ENCODE assay signal across 8 cellular contexts in the genomic region with DNA sequence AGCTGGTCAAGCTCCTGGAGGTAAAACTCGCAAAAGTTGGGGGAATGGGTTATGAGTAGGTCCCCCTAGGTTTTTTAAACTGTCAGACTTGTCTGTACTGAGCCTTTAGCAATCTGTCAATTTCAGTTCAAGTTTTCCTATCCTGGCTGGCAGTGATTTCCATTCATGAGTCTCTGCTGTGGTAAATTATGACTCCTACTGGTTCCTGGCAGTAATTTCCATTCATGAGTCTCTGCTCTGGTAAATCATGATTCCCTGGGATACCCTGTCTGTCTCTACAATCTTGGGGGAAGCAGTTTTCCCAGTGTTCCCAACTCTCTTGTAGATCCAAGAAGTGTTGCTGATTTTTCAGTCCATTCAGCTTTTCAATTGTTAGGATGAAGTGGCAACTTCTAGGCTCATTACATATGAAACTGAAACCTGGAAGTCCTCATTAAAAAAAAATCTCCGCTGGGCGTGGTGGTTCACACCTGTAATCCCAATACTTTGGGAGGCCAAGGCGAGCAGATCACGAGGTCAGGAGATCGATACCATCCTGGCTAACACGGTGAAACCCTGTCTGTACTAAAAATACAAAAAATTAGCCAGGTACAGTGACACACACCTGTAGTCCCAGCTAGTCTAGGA.
DNase-seq lines count a peak whose midpoint lies in the region; ATAC-seq, FAIRE-seq and TF ChIP-seq lines count a peak whose summit lies in the region.

No MANE protein-coding gene starts in this region.

- H3K9me3 ChIP-seq in K562 (replicated peaks; ENCODE audit: control insufficient read depth, insufficient read depth, low read depth, low read length) (no peaks in the 10 kb centered on the region), HepG2 (ENCODE audit: low read length) (no peaks in the 10 kb centered on the region), vagina (no peaks in the 10 kb centered on the region)

- ATAC-seq in K562: no peak
- peak; percentile 77 for ATAC-seq in HepG2
- no peak for ATAC-seq in GM18502 (IDR thresholded peaks at IDR 0.05; ENCODE audit: poor library complexity, unreplicated experiment)

- H3K27me3 ChIP-seq in K562 (ENCODE audit: control insufficient read depth in 2 of 2, insufficient read depth in 2 of 2, low read length in 2 of 2) (peaks cover 4 to 9% of the 10 kb centered on the region in 2 experiments; a peak in 3 of 5 replicates), HepG2 (ENCODE audit: control insufficient read depth in 1 of 2, insufficient read depth in 2 of 2, low read length in 2 of 2) (no peaks in the 10 kb centered on the region), vagina (no peaks in the 10 kb centered on the region)

- H3K9me1 ChIP-seq in K562 (ENCODE audit: control insufficient read depth, insufficient read depth, low read length): no peaks in the 10 kb centered on the region

- no peak for FAIRE-seq in D721Med (lab: Jason Lieb, UNC)
- peak; percentile 11 for FAIRE-seq in K562 (lab: Jason Lieb, UNC)
- FAIRE-seq in HepG2 (lab: Jason Lieb, UNC): peak; percentile 60

- TF ChIP-seq EP300 in K562 (IDR thresholded peaks at IDR 0.05; ENCODE audit: low read length) (no peak), HepG2 (IDR thresholded peaks at IDR 0.05; ENCODE audit: low read depth in 2 of 2, low read length in 2 of 2) (no peak), HepG2 (CRISPR knock-in tag; IDR thresholded peaks at IDR 0.05; ENCODE audit: borderline replicate concordance) (no peak)

- in situ Hi-C loops in K562 (cut with MboI): no loop called here
- in situ Hi-C loops in HepG2 (cut with HindIII; ENCODE audit: extremely low pct_ligation_motif_present, low pct_unique_long_range_greater_than_20kb): loop anchor here (25.0 kb wide), 1 partner anchor 820 kb away; no protein-coding TSS in a partner anchor

- no peak overlapping the region for H2AFZ ChIP-seq in K562 (ENCODE audit: low read depth, low read length)
- no peak overlapping the region for H2AFZ ChIP-seq in HepG2 (ENCODE audit: low read length)

- intact Hi-C loops in K562 (cut with micrococcal nuclease) (loop anchor here (5.0 kb wide), 1 partner anchor 180 kb away; no protein-coding TSS in a partner anchor), HepG2 (cut with micrococcal nuclease; ENCODE audit: unreplicated experiment) (loop anchor here (1.0 to 2.0 kb wide), 2 partner anchors 132 to 181 kb away; no protein-coding TSS in a partner anchor), vagina (cut with DNase I) (no loop called here)

- WGBS in K562 (ENCODE audit: insufficient coverage, low coverage, missing lambda C conversion rate): 1% methylated on average over 7 of the region's 7 CpGs
- WGBS in HepG2 (ENCODE audit: low lambda C conversion rate): 44% methylated on average over 7 of the region's 7 CpGs

- no TSS peak for BruUV-seq in K562 (replicated peaks; lab: Mats Ljungman, UMichigan)
- no TSS peak for BruUV-seq in HepG2 (replicated peaks; lab: Mats Ljungman, UMichigan)

- TF ChIP-seq POLR2A in K562 (conservative IDR thresholded peaks at IDR 0.05) (no peak), HepG2 (IDR thresholded peaks at IDR 0.05; ENCODE audit: insufficient read depth in 1 of 2, low read depth in 2 of 2, low read length in 2 of 2) (no peak), vagina (IDR thresholded peaks at IDR 0.05) (no peak)

- POLR2A ChIA-PET in K562 (lab: Yijun Ruan, JAX): interaction anchor here (2.1 kb wide), 1 partner anchor 10 kb away, joined by 4 read pairs; no protein-coding TSS in a partner anchor
- POLR2A ChIA-PET in HepG2 (lab: Yijun Ruan, JAX): no interaction called here

- no peak overlapping the region for H3K9ac ChIP-seq in K562 (ENCODE audit: insufficient read depth in 1 of 2, low read depth in 2 of 2, low read length in 2 of 2)
- no peak overlapping the region for H3K9ac ChIP-seq in HepG2 (ENCODE audit: insufficient read depth, low read depth, low read length)

- H3K79me2 ChIP-seq in K562 (ENCODE audit: control insufficient read depth, insufficient read depth, low read length): no peaks in the 10 kb centered on the region
- H3K79me2 ChIP-seq in HepG2 (ENCODE audit: insufficient read depth, low read length): no peaks in the 10 kb centered on the region

- H3K4me2 ChIP-seq in K562 (ENCODE audit: insufficient read depth, low read length) (no peak overlapping the region), HepG2 (ENCODE audit: low read depth, low read length) (no peak overlapping the region)

- no peak overlapping the region for H3K27ac ChIP-seq in K562 (ENCODE audit: extremely low read depth, low read depth, low read length)
- no peak overlapping the region for H3K27ac ChIP-seq in HepG2 (ENCODE audit: extremely low read length, insufficient read depth, low read length)
- no peak overlapping the region for H3K27ac ChIP-seq in vagina

- H3K4me3 ChIP-seq in K562 (no peak overlapping the region), HepG2 (replicated peaks in 1 of 3; ENCODE audit: insufficient read depth in 1 of 3, low read depth in 2 of 3, low read length in 3 of 3) (no peak overlapping the region), vagina (no peak overlapping the region)

- CTCF ChIA-PET in K562 (lab: Yijun Ruan, JAX; ENCODE audit: low intra/inter-chr PET ratio): interaction anchor here (0.7 kb wide), 1 partner anchor 21 kb away, joined by 3 read pairs; no protein-coding TSS in a partner anchor
- CTCF ChIA-PET in HepG2 (lab: Yijun Ruan, JAX; ENCODE audit: low intra/inter-chr PET ratio, low total read pairs): interaction anchor here (1.4 to 1.5 kb wide), 2 partner anchors 56 to 182 kb away, joined by 3 to 4 read pairs; no protein-coding TSS in a partner anchor

- no peaks in the 10 kb centered on the region for H4K20me1 ChIP-seq in K562 (replicated peaks; ENCODE audit: control insufficient read depth, insufficient read depth, low read length)
- no peaks in the 10 kb centered on the region for H4K20me1 ChIP-seq in HepG2 (ENCODE audit: insufficient read depth, low read length)

- no peaks in the 10 kb centered on the region for H3K4me1 ChIP-seq in K562 (replicated peaks in 1 of 2; ENCODE audit: control insufficient read depth in 2 of 2, insufficient read depth in 2 of 2, low read length in 2 of 2)
- no peaks in the 10 kb centered on the region for H3K4me1 ChIP-seq in HepG2 (ENCODE audit: insufficient read depth, low read length)
- no peaks in the 10 kb centered on the region for H3K4me1 ChIP-seq in vagina

- TF ChIP-seq CTCF in D721Med (IDR thresholded peaks at IDR 0.05; ENCODE audit: insufficient read depth, missing control alignments) (peak; percentile 32), LNCAP (IDR thresholded peaks at IDR 0.05) (0 out of 2 replicates have a peak, but pooled peaks have one; percentile 21), K562 (IDR thresholded peaks at IDR 0.05 in 2 of 3, conservative IDR thresholded peaks at IDR 0.05 in 1 of 3; ENCODE audit: insufficient read depth in 2 of 3, low read depth in 1 of 3, low read length in 3 of 3) (peak in 2 of 3 experiments; percentile 22 to 48; a peak in 4 of 6 replicates), HepG2 (CRISPR knock-in tag; IDR thresholded peaks at IDR 0.05) (peak; percentile 66), vagina (IDR thresholded peaks at IDR 0.05) (no peak)

- TF ChIP-seq RAD21 in K562 (CRISPR knock-in tag; conservative IDR thresholded peaks at IDR 0.05 in 1 of 2, IDR thresholded peaks at IDR 0.05 in 1 of 2): peak; percentile 22 to 70; a peak in 2 of 4 replicates
- peak; percentile 38; the same call in 1 of the 2 replicates for TF ChIP-seq RAD21 in HepG2 (CRISPR knock-in tag; IDR thresholded peaks at IDR 0.05)

- H3K36me3 ChIP-seq in K562 (ENCODE audit: control insufficient read depth, insufficient read depth, low read length) (no peaks in the 10 kb centered on the region), HepG2 (replicated peaks in 1 of 2; ENCODE audit: control insufficient read depth in 1 of 2, insufficient read depth in 2 of 2, low read length in 2 of 2) (no peaks in the 10 kb centered on the region), vagina (no peaks in the 10 kb centered on the region)

- DNase-seq in D721Med (ENCODE audit: insufficient read length, low spot score) (no peak), K562 (ENCODE audit: extremely low read depth in 1 of 4, low spot score in 3 of 4) (no peak), HepG2 (ENCODE audit: low spot score) (peak; percentile 51), NCI-H2107 treated with DMSO at 0.1 percent for 48 hours (lab: John Stamatoyannopoulos, UW; ENCODE audit: unreplicated experiment) (no peak), vagina (ENCODE audit: extremely low spot score in 2 of 2) (no peak), NCI-H146 (lab: John Stamatoyannopoulos, UW) (no peak)

TF ChIP-seq in K562, 482 proteins besides CTCF, POLR2A, EP300 and RAD21 (continues in another document):
- TF ChIP-seq ZNF77 (CRISPR knock-in tag; IDR thresholded peaks at IDR 0.05) (no peak), ATF1 (CRISPR knock-in tag; IDR thresholded peaks at IDR 0.05) (no peak), ATF1 (tag; IDR thresholded peaks at IDR 0.05) (no peak), COPS2 (conservative IDR thresholded peaks at IDR 0.05) (no peak), RUNX1 (IDR thresholded peaks at IDR 0.05; ENCODE audit: low read depth) (no peak), ZNF24 (IDR thresholded peaks at IDR 0.05) (no peak), CBX8 (IDR thresholded peaks at IDR 0.05; ENCODE audit: borderline replicate concordance, extremely low read depth, low read depth, low read length, poor library complexity, severe bottlenecking) (no peak), RBM15 (IDR thresholded peaks at IDR 0.05; ENCODE audit: insufficient read depth, low read length) (no peak), KDM1A (IDR thresholded peaks at IDR 0.05) (no peak), DNMT1 (IDR thresholded peaks at IDR 0.05) (no peak), RBM17 (IDR thresholded peaks at IDR 0.05; ENCODE audit: borderline replicate concordance, low read depth, low read length) (no peak)

TF ChIP-seq in HepG2, 621 proteins besides CTCF, POLR2A, EP300 and RAD21 (continues in another document):
- TF ChIP-seq, protein P1, sequence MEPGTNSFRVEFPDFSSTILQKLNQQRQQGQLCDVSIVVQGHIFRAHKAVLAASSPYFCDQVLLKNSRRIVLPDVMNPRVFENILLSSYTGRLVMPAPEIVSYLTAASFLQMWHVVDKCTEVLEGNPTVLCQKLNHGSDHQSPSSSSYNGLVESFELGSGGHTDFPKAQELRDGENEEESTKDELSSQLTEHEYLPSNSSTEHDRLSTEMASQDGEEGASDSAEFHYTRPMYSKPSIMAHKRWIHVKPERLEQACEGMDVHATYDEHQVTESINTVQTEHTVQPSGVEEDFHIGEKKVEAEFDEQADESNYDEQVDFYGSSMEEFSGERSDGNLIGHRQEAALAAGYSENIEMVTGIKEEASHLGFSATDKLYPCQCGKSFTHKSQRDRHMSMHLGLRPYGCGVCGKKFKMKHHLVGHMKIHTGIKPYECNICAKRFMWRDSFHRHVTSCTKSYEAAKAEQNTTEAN (CRISPR knock-in tag; conservative IDR thresholded peaks at IDR 0.05): no peak
- TF ChIP-seq STAG1 (CRISPR knock-in tag; IDR thresholded peaks at IDR 0.05): peak; percentile 74
- no peak for TF ChIP-seq ASH2L (IDR thresholded peaks at IDR 0.05; ENCODE audit: insufficient read length, low read depth, low read length)
- TF ChIP-seq ZNF709 (CRISPR knock-in tag; IDR thresholded peaks at IDR 0.05): no peak

Comparison
In these comparisons a context has a peak if more than half of its experiments do, and no peak if none do; other contexts are left out.
1. CTCF ChIP-seq: peak in D721Med (single experiment), LNCAP (single experiment), K562 (2 of 3) and HepG2 (single experiment); none in vagina (0 of 3).